Comparison of ENCODE assay signal across 20 cellular contexts in the genomic region with DNA sequence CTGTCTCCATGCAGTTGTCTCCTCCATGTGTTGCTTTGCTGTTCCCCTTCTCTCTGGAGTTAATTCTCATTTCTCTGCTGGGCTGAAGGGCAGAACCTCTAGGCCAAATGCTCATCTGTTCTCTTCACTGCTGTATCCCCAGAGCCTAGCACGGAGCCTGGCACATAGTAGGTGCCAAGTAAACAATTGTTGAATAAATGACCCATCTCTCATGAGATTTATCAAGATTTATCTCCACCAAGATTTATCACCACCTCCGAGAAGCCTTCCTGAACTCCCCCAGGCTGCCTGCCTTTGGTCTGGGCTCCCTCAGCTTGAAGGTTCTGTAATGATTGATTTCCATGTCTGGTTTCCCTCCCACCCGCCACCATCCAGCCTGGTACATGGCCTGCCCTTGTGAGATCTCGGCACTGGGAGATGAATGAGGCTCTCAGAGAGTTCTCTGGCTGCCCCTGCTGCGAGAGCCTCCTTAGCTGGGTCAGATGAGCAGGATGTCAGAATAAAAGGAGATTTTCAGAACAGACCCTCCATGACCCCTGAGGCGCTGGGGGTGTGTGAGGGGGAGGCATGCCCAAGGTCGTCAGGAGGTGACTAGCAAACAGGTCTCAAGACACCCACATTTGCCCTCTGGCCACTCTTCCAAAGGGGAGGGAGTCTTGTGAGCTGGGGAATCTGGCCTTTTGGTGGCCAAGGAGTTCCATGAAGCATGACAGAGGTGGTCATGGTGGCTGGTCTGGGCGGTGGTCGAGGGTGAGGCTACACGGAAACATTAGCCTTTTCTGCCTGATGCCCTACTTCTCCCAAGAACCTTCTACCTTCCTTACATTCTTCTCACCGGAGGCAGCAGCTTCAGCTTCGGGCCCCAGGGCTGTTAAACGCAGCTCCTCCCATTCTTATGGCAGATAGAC. TPM values are rescaled to one million over a fixed set of nuclear protein-coding genes. Genes with fewer than 3 reads are reported as not detected.
DNase-seq lines count a peak whose midpoint lies in the region; ATAC-seq and TF ChIP-seq lines count a peak whose summit lies in the region.
"Had no signal": no experiment of that assay in that cellular context is flagged by ENCODE, and none has a peak within 500 bp of the region (broad histone marks: within the 10 kb centered on the region; RNA-seq: fewer than 3 reads in every experiment).

No MANE protein-coding gene starts in this region.

- no peak for TF ChIP-seq POLR2A in testis (IDR thresholded peaks at IDR 0.05)

- peaks cover 13% of the 10 kb centered on the region for H3K27me3 Mint-ChIP-seq in activated T-cell treated with anti-CD3 and anti-CD28 coated beads, Interleukin-2, amount 50 U/mL, for 72 hours (ENCODE audit: low read depth)
- no peaks in the 10 kb centered on the region for H3K27me3 Mint-ChIP-seq in activated T-cell treated with anti-CD3 and anti-CD28 coated beads, Interleukin-2, amount 50 U/mL, for 24 hours
- H3K27me3 Mint-ChIP-seq in T-cell (no peaks in the 10 kb centered on the region), endodermal cell (ENCODE audit: insufficient read depth) (peaks cover 26% of the 10 kb centered on the region)

- H3K36me3 ChIP-seq in endodermal cell (ENCODE audit: control insufficient read depth, insufficient read depth, low read length) (no peaks in the 10 kb centered on the region), osteoblast (ENCODE audit: insufficient read depth, low read length) (no peaks in the 10 kb centered on the region), testis (ENCODE audit: low read depth, missing control alignments) (no peaks in the 10 kb centered on the region)
- H3K36me3 ChIP-seq: prostate gland, upper lobe of right lung had no signal

- TF ChIP-seq CTCF in endodermal cell (conservative IDR thresholded peaks at IDR 0.05) (no peak), osteoblast (IDR thresholded peaks at IDR 0.05; ENCODE audit: extremely low read depth, low read depth, low read length) (no peak), testis (IDR thresholded peaks at IDR 0.05) (no peak)

- H3K4me3 ChIP-seq in endodermal cell (ENCODE audit: low read length) = no peak overlapping the region
- H3K4me3 ChIP-seq in osteoblast (ENCODE audit: insufficient read depth, low read length) = no peak overlapping the region
- H3K4me3 ChIP-seq in testis = no peak overlapping the region
- H3K4me3 ChIP-seq: mucosa of descending colon, prostate gland, upper lobe of right lung had no signal

- no peak overlapping the region for H3K4me2 ChIP-seq in osteoblast (ENCODE audit: insufficient read depth, low read length)

- H3K4me1 Mint-ChIP-seq in activated T-cell treated with anti-CD3 and anti-CD28 coated beads, Interleukin-2, amount 50 U/mL, for 72 hours (ENCODE audit: low read depth) = peaks cover 37% of the 10 kb centered on the region
- H3K4me1 Mint-ChIP-seq in activated T-cell treated with anti-CD3 and anti-CD28 coated beads, Interleukin-2, amount 50 U/mL, for 24 hours (ENCODE audit: low read depth) = peaks cover 27% of the 10 kb centered on the region
- H3K4me1 Mint-ChIP-seq in T-cell (peaks cover 34 to 53% (median 37%) of the 10 kb centered on the region in 3 donors), endodermal cell (peaks cover 10% of the 10 kb centered on the region)

- CTCF ChIA-PET in T-cell (lab: Charles Lee) = interaction anchor here (0.6 to 6.8 kb wide), 5 partner anchors 9 to 628 kb away, joined by 3 to 64 read pairs (median 3); no protein-coding TSS in a partner anchor

- no peak overlapping the region for H3K27ac Mint-ChIP-seq in activated T-cell treated with anti-CD3 and anti-CD28 coated beads, Interleukin-2, amount 50 U/mL, for 72 hours
- H3K27ac Mint-ChIP-seq in activated T-cell treated with anti-CD3 and anti-CD28 coated beads, Interleukin-2, amount 50 U/mL, for 24 hours = no peak overlapping the region
- H3K27ac Mint-ChIP-seq in T-cell = peak overlapping the region; percentile 10 to 53
- H3K27ac Mint-ChIP-seq in endodermal cell = no peak overlapping the region

- no peak overlapping the region for H2AFZ ChIP-seq in osteoblast (ENCODE audit: low read length)

- no peaks in the 10 kb centered on the region for H3K79me2 ChIP-seq in osteoblast (ENCODE audit: insufficient read depth, low read length)

- no peak overlapping the region for H3K9ac ChIP-seq in endodermal cell (ENCODE audit: extremely low read depth, low read length, poor library complexity, severe bottlenecking)

- H3K9me3 ChIP-seq in endodermal cell (ENCODE audit: control insufficient read depth, low read length) (no peaks in the 10 kb centered on the region), osteoblast (ENCODE audit: low read depth, low read length) (no peaks in the 10 kb centered on the region), testis (no peaks in the 10 kb centered on the region)
- H3K9me3 ChIP-seq: mucosa of descending colon, prostate gland, upper lobe of right lung had no signal

- intact Hi-C loops in testis (cut with DNase I; ENCODE audit: low total_unique reads) = loop anchor here (5.0 kb wide), 1 partner anchor 81 kb away; no protein-coding TSS in a partner anchor

- no peaks in the 10 kb centered on the region for H3K9me3 Mint-ChIP-seq in activated T-cell treated with anti-CD3 and anti-CD28 coated beads, Interleukin-2, amount 50 U/mL, for 72 hours
- H3K9me3 Mint-ChIP-seq in activated T-cell treated with anti-CD3 and anti-CD28 coated beads, Interleukin-2, amount 50 U/mL, for 24 hours = no peaks in the 10 kb centered on the region
- H3K9me3 Mint-ChIP-seq in T-cell (no peaks in the 10 kb centered on the region), endodermal cell (no peaks in the 10 kb centered on the region)

- H3K4me1 ChIP-seq in endodermal cell (ENCODE audit: control insufficient read depth, insufficient read depth, low read length) (no peaks in the 10 kb centered on the region), osteoblast (ENCODE audit: insufficient read depth, low read length) (peaks cover 13% of the 10 kb centered on the region), testis (peaks cover 5% of the 10 kb centered on the region)

- 75 to 81% methylated on average over 6 to 13 of the region's 13 CpGs for WGBS in endodermal cell (ENCODE audit: insufficient coverage in 1 of 2, insufficient read length in 1 of 2), 2 experiments
- 59 to 62% methylated on average over 13 of the region's 13 CpGs for WGBS in testis, 2 donors

- H3K27ac ChIP-seq in endodermal cell (ENCODE audit: low read depth, low read length) (no peak overlapping the region), osteoblast (ENCODE audit: low read depth, low read length) (no peak overlapping the region), testis (no peak overlapping the region)
- H3K27ac ChIP-seq: prostate gland, upper lobe of right lung had no signal

- DNase-seq in activated T-cell treated with anti-CD3 and anti-CD28 coated beads, Interleukin-2, amount 50 U/mL, for 72 hours = no peak
- DNase-seq in activated T-cell treated with anti-CD3 and anti-CD28 coated beads, Interleukin-2, amount 50 U/mL, for 24 hours = no peak
- no peak for DNase-seq in T-cell
- no peak for DNase-seq in endodermal cell
- DNase-seq in osteoblast (ENCODE audit: insufficient read length, low spot score, missing footprints) = peak; percentile 69
- DNase-seq in NCI-H2081 treated with DMSO at 0.1 percent for 48 hours (lab: John Stamatoyannopoulos, UW) = no peak
- no peak for DNase-seq in testis
- no peak for DNase-seq in NCI-H446 treated with DMSO at 0.1 percent for 48 hours (lab: John Stamatoyannopoulos, UW)
- DNase-seq: activated CD4-positive, alpha-beta T cell treated with anti-CD3 and anti-CD28 coated beads, Interleukin-2, amount 50 U/mL, for 48 hours; effector CD8-positive, alpha-beta T cell; GF-D8; hypothalamus; left cardiac atrium; mucosa of descending colon; NCI-H1048; SHP77 treated with DMSO at 0.1 percent for 48 hours; stimulated activated CD4-positive, alpha-beta T cell treated with anti-CD3 and anti-CD28 coated beads, Interleukin-12 subunit alpha, Interleukin-12 subunit beta, amount 100 ng/mL, for 4 hours; stimulated activated naive CD8-positive, alpha-beta T cell treated with anti-CD3 and anti-CD28 coated beads, Interleukin-15, Interleukin-2, amounts not matched to agents 100 U/mL and 50 U/mL, for 24 hours; upper lobe of right lung had no signal

- POLR2A ChIA-PET in T-cell (lab: Charles Lee) = interaction anchor here in 1 of 2 donors (0.6 kb wide), 2 partner anchors 17 to 73 kb away, joined by 4 to 8 read pairs; no protein-coding TSS in a partner anchor

- ATAC-seq in activated T-cell treated with anti-CD3 and anti-CD28 coated beads, Interleukin-2, amount 50 U/mL, for 72 hours (replicated peaks in 1 of 2) = no peak
- no peak for ATAC-seq in T-cell (replicated peaks in 1 of 4)
- ATAC-seq: left cardiac atrium; mucosa of descending colon; stimulated activated naive CD8-positive, alpha-beta T cell treated with anti-CD3 and anti-CD28 coated beads, Interleukin-15, Interleukin-2, amounts not matched to agents 100 U/mL and 50 U/mL, for 24 hours; upper lobe of right lung had no signal

- peaks cover 21% of the 10 kb centered on the region for H3K27me3 ChIP-seq in endodermal cell (ENCODE audit: control insufficient read depth, insufficient read depth, low read length, poor library complexity, severe bottlenecking)
- peaks cover 27% of the 10 kb centered on the region for H3K27me3 ChIP-seq in osteoblast (ENCODE audit: insufficient read depth, low read length)
- H3K27me3 ChIP-seq in testis = no peaks in the 10 kb centered on the region
- H3K27me3 ChIP-seq: upper lobe of right lung had no signal

- no peaks in the 10 kb centered on the region for H3K36me3 Mint-ChIP-seq in activated T-cell treated with anti-CD3 and anti-CD28 coated beads, Interleukin-2, amount 50 U/mL, for 72 hours (ENCODE audit: insufficient read depth in 2 of 2)
- no peaks in the 10 kb centered on the region for H3K36me3 Mint-ChIP-seq in activated T-cell treated with anti-CD3 and anti-CD28 coated beads, Interleukin-2, amount 50 U/mL, for 24 hours (ENCODE audit: low read depth)
- H3K36me3 Mint-ChIP-seq in T-cell = no peaks in the 10 kb centered on the region
- no peaks in the 10 kb centered on the region for H3K36me3 Mint-ChIP-seq in endodermal cell (ENCODE audit: low read depth)

- peak overlapping the region; percentile 42 to 85 for H3K4me3 Mint-ChIP-seq in activated T-cell treated with anti-CD3 and anti-CD28 coated beads, Interleukin-2, amount 50 U/mL, for 72 hours
- H3K4me3 Mint-ChIP-seq in activated T-cell treated with anti-CD3 and anti-CD28 coated beads, Interleukin-2, amount 50 U/mL, for 24 hours = no peak overlapping the region
- H3K4me3 Mint-ChIP-seq in T-cell (peak overlapping the region; percentile 36 to 83 (median 51)), endodermal cell (peak overlapping the region; percentile 82)

- H4K20me1 ChIP-seq in osteoblast (ENCODE audit: insufficient read depth, low read length) = peaks cover 11% of the 10 kb centered on the region

RNA-seq across cellular contexts. Expression of gene GDPD5, which starts 2.5 kb away (rescaled TPM):
- total RNA-seq in activated T-cell treated with anti-CD3 and anti-CD28 coated beads, Interleukin-2, amount 50 U/mL, for 72 hours = 10 to 100 TPM; 16.9 to 29.5 TPM
- total RNA-seq in T-cell (10 to 100 TPM; 31.4 to 81.3 (median 70.9) TPM), endodermal cell (1 to 10 TPM; 3.0 to 8.6 TPM), osteoblast (13.4 and 14.1 TPM in 2 replicates), testis (10 to 100 TPM; 43.3 to 99.5 TPM)
- 9.4 TPM for polyA plus RNA-seq in endodermal cell (2013, experiment 1 of 2)
- polyA plus RNA-seq in endodermal cell (2013, experiment 2 of 2) = 7.7 TPM
- 65.8 TPM for polyA plus RNA-seq in testis (ENCODE audit: insufficient read depth, low read depth, low replicate concordance)

RNA-seq across cellular contexts. Expression of gene SERPINH1, which starts 33.9 kb away (rescaled TPM):
- total RNA-seq in activated T-cell treated with anti-CD3 and anti-CD28 coated beads, Interleukin-2, amount 50 U/mL, for 72 hours = 10 to 100 TPM; 17.3 to 20.4 TPM
- 10 to 100 TPM in 3 of 5 donors, 1 to 10 TPM in 2; 5.2 to 16.4 (median 13.9) TPM for total RNA-seq in T-cell
- total RNA-seq in endodermal cell = 100 to 1,000 TPM; 414 to 454 TPM
- polyA plus RNA-seq in endodermal cell (2013, experiment 1 of 2) = 364 TPM
- polyA plus RNA-seq in endodermal cell (2013, experiment 2 of 2) = 386 TPM
- 1,145 and 1,318 TPM in 2 replicates for total RNA-seq in osteoblast
- total RNA-seq in testis = 100 to 1,000 TPM; 122 to 178 TPM
- 92.2 TPM for polyA plus RNA-seq in testis (ENCODE audit: insufficient read depth, low read depth, low replicate concordance)

Comparison
In these comparisons a context has a peak if more than half of its experiments do, and no peak if none do; other contexts are left out.
1. H3K27ac Mint-ChIP-seq: peak in T-cell (2 of 2); none in activated T-cell treated with anti-CD3 and anti-CD28 coated beads, Interleukin-2, amount 50 U/mL, for 72 hours (single experiment), activated T-cell treated with anti-CD3 and anti-CD28 coated beads, Interleukin-2, amount 50 U/mL, for 24 hours (single experiment) and endodermal cell (single experiment).
2. RNA of gene SERPINH1, which starts 33.9 kb away (total RNA-seq): 1,145 to 1,318 TPM in osteoblast, 414 to 454 TPM in endodermal cell and 122 to 178 TPM in testis; 17.3 to 20.4 TPM in activated T-cell treated with anti-CD3 and anti-CD28 coated beads, Interleukin-2, amount 50 U/mL, for 72 hours and 5.2 to 16.4 TPM in T-cell; every median in the first group is over 4 times any median in the second.